9 cellular contexts compared by ENCODE assay signal in the genomic region with DNA sequence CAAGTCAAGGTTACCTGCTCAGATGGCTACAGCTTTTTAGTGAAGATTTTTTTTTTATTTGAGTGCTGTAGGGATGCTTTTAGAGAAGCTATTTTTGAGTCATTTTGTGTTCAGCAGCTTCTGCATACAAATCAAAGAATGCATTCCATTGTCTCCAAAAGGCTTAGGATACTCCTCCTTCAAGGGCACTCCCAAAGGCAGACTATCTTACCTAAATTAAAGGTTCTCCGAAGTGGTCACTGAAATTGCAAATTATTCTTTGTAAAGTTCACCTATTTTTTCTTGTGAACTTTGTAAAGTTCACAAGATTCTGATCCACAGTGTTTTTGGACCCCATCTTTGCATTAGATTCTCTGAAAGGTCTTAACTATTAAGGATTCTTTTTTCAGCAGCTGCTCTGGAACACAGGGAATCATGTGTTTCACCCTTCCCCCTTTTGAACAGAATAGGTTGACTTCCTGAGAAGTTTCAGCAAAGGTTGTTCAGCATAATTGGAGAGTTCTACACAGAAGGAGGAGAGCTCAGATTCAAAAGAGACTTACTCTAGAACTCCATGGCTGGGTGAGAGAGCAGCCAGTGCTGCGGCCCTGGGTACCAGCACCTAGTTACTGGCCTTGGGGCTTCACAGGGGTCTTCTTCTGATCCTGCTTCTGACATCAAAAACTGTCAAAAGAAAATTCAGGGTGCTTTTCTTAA. TPM values are rescaled to one million over a fixed set of nuclear protein-coding genes. Genes with fewer than 3 reads are reported as not detected.
DNase-seq lines count a peak whose midpoint lies in the region; TF ChIP-seq lines count a peak whose summit lies in the region.
"Had no signal": no experiment of that assay in that cellular context is flagged by ENCODE, and none has a peak within 500 bp of the region (broad histone marks: within the 10 kb centered on the region; RNA-seq: fewer than 3 reads in every experiment).

No MANE protein-coding gene starts in this region.

- peaks cover 40% of the 10 kb centered on the region for H3K4me1 Mint-ChIP-seq in activated naive CD4-positive, alpha-beta T cell treated with anti-CD3 and anti-CD28 coated beads for 36 hours (ENCODE audit: low read depth)

- no peak for DNase-seq in activated naive CD4-positive, alpha-beta T cell treated with anti-CD3 and anti-CD28 coated beads for 36 hours
- no peak for DNase-seq in activated naive CD4-positive, alpha-beta T cell treated with Interleukin-2 at 50 U/mL for 16 hours
- DNase-seq in left ventricle myocardium inferior (no peak), uterus (no peak), NCI-H526 (lab: John Stamatoyannopoulos, UW) (no peak), GM10266 (ENCODE audit: extremely low spot score) (no peak), inferior parietal cortex (ENCODE audit: extremely low spot score) (no peak)
- DNase-seq: DND-41 had no signal

- H3K27ac Mint-ChIP-seq in activated naive CD4-positive, alpha-beta T cell treated with anti-CD3 and anti-CD28 coated beads for 36 hours = peak overlapping the region; percentile 50

- H3K4me3 ChIP-seq in WI38 (ENCODE audit: low read depth, low read length) (peak overlapping the region; percentile 35), left ventricle myocardium inferior (no peak overlapping the region), uterus (no peak overlapping the region)

- H3K4me3 Mint-ChIP-seq in activated naive CD4-positive, alpha-beta T cell treated with anti-CD3 and anti-CD28 coated beads for 36 hours = no peak overlapping the region

- peaks cover under 1% of the 10 kb centered on the region for H3K9me3 ChIP-seq in left ventricle myocardium inferior (replicated peaks)
- no peaks in the 10 kb centered on the region for H3K9me3 ChIP-seq in uterus

- H3K4me1 ChIP-seq in left ventricle myocardium inferior = peaks cover 26% of the 10 kb centered on the region
- no peaks in the 10 kb centered on the region for H3K4me1 ChIP-seq in uterus

- H3K27me3 ChIP-seq in left ventricle myocardium inferior (ENCODE audit: low read depth) = no peaks in the 10 kb centered on the region
- H3K27me3 ChIP-seq in uterus = no peaks in the 10 kb centered on the region

- no peak for TF ChIP-seq POLR2A in uterus (IDR thresholded peaks at IDR 0.05)

- CTCF ChIA-PET in activated naive CD4-positive, alpha-beta T cell treated with anti-CD3 and anti-CD28 coated beads for 36 hours (lab: Charles Lee) = interaction anchor here (1.3 to 2.4 kb wide), 3 partner anchors 10 to 16 kb away, joined by 3 to 8 read pairs (median 4); no protein-coding TSS in a partner anchor

- H3K36me3 Mint-ChIP-seq in activated naive CD4-positive, alpha-beta T cell treated with anti-CD3 and anti-CD28 coated beads for 36 hours (ENCODE audit: low read depth) = peaks cover 19% of the 10 kb centered on the region

- no peak for TF ChIP-seq CTCF in WI38 (IDR thresholded peaks at IDR 0.05; ENCODE audit: low read depth, low read length)
- TF ChIP-seq CTCF in left ventricle myocardium inferior (IDR thresholded peaks at IDR 0.05; ENCODE audit: borderline replicate concordance) = no peak
- no peak for TF ChIP-seq CTCF in uterus (IDR thresholded peaks at IDR 0.05)
- no peak for TF ChIP-seq CTCF in GM10266 (IDR thresholded peaks at IDR 0.05; ENCODE audit: control insufficient read depth, insufficient read depth, low read depth, missing control alignments)

- no peaks in the 10 kb centered on the region for H3K27me3 Mint-ChIP-seq in activated naive CD4-positive, alpha-beta T cell treated with anti-CD3 and anti-CD28 coated beads for 36 hours (ENCODE audit: low read depth)

- H3K27ac ChIP-seq in left ventricle myocardium inferior (replicated peaks) = peak overlapping the region; percentile 55
- H3K27ac ChIP-seq in uterus = peak overlapping the region; percentile 35 to 55

- H3K36me3 ChIP-seq in left ventricle myocardium inferior (peaks cover 28% of the 10 kb centered on the region), uterus (no peaks in the 10 kb centered on the region)

- H3K9me3 Mint-ChIP-seq in activated naive CD4-positive, alpha-beta T cell treated with anti-CD3 and anti-CD28 coated beads for 36 hours = peaks cover under 1% of the 10 kb centered on the region

- intact Hi-C loops in activated naive CD4-positive, alpha-beta T cell treated with anti-CD3 and anti-CD28 coated beads for 36 hours (cut with micrococcal nuclease) = loop anchor here (1.0 kb wide), 2 partner anchors 9 to 13 kb away; no protein-coding TSS in a partner anchor
- intact Hi-C loops in left ventricle myocardium inferior (cut with micrococcal nuclease) = no loop called here
- intact Hi-C loops in uterus (cut with DNase I; ENCODE audit: low total_unique reads) = no loop called here

RNA-seq across cellular contexts. Expression of a gene that starts 14.5 kb away (rescaled TPM):
- 10 to 100 TPM; 25.1 to 26.6 TPM for total RNA-seq in activated naive CD4-positive, alpha-beta T cell treated with anti-CD3 and anti-CD28 coated beads for 36 hours
- total RNA-seq in left ventricle myocardium inferior = 33.6 TPM
- 10 to 100 TPM; 24.1 to 48.7 (median 40.1) TPM for total RNA-seq in uterus

RNA-seq across cellular contexts. Expression of a gene that starts 55.4 kb away (rescaled TPM):
- total RNA-seq in activated naive CD4-positive, alpha-beta T cell treated with anti-CD3 and anti-CD28 coated beads for 36 hours = not detected
- total RNA-seq in left ventricle myocardium inferior (0.74 TPM), uterus (not detected)
